ENCODE assay signal across 8 cellular contexts in genomic region chr11:67022341-67022933, GRCh38. TPM values are rescaled to one million over a fixed set of nuclear protein-coding genes. Genes with fewer than 3 reads are reported as not detected.
DNase-seq lines count a peak whose midpoint lies in the region; ATAC-seq and TF ChIP-seq lines count a peak whose summit lies in the region.

No MANE protein-coding gene starts in this region.

- no peak for DNase-seq in activated T-cell treated with anti-CD3 and anti-CD28 coated beads, Interleukin-2, amount 50 U/mL, for 72 hours
- DNase-seq in activated T-cell treated with anti-CD3 and anti-CD28 coated beads, Interleukin-2, amount 50 U/mL, for 1 hour: no peak
- DNase-seq in islet precursor cell (peak; percentile 53), thoracic aorta (ENCODE audit: low spot score) (no peak), SW 1271 (lab: John Stamatoyannopoulos, UW) (no peak)

- peak overlapping the region; percentile 68 for H3K4me3 ChIP-seq in thoracic aorta

- peaks cover 42% of the 10 kb centered on the region for H3K4me1 Mint-ChIP-seq in activated T-cell treated with anti-CD3 and anti-CD28 coated beads, Interleukin-2, amount 50 U/mL, for 72 hours (ENCODE audit: low read depth)

- no peaks in the 10 kb centered on the region for H3K9me3 ChIP-seq in thoracic aorta

- peaks cover 4 to 9% of the 10 kb centered on the region in 2 donors for H3K36me3 Mint-ChIP-seq in activated T-cell treated with anti-CD3 and anti-CD28 coated beads, Interleukin-2, amount 50 U/mL, for 72 hours (ENCODE audit: insufficient read depth in 2 of 2)

- H3K27ac Mint-ChIP-seq in activated T-cell treated with anti-CD3 and anti-CD28 coated beads, Interleukin-2, amount 50 U/mL, for 72 hours: no peak overlapping the region

- no peaks in the 10 kb centered on the region for H3K27me3 ChIP-seq in thoracic aorta (replicated peaks; ENCODE audit: insufficient read depth)

- H3K4me1 ChIP-seq in thoracic aorta (ENCODE audit: control insufficient read depth in 1 of 2, low read depth in 2 of 2): peaks cover 6 to 23% of the 10 kb centered on the region in 2 donors

- H3K36me3 ChIP-seq in thoracic aorta: no peaks in the 10 kb centered on the region

- no peak for TF ChIP-seq CTCF in thoracic aorta (IDR thresholded peaks at IDR 0.05)

- H3K4me3 Mint-ChIP-seq in activated T-cell treated with anti-CD3 and anti-CD28 coated beads, Interleukin-2, amount 50 U/mL, for 72 hours: peak overlapping the region; percentile 59

- H3K27me3 Mint-ChIP-seq in activated T-cell treated with anti-CD3 and anti-CD28 coated beads, Interleukin-2, amount 50 U/mL, for 72 hours (ENCODE audit: low read depth): peaks cover 49% of the 10 kb centered on the region

- peaks cover 0 to 4% of the 10 kb centered on the region in 2 donors for H3K9me3 Mint-ChIP-seq in activated T-cell treated with anti-CD3 and anti-CD28 coated beads, Interleukin-2, amount 50 U/mL, for 72 hours

- H3K27ac ChIP-seq in angular gyrus (ENCODE audit: low read depth, low read length) (peak overlapping the region; percentile 52), thoracic aorta (no peak overlapping the region)

- ATAC-seq in activated T-cell treated with anti-CD3 and anti-CD28 coated beads, Interleukin-2, amount 50 U/mL, for 72 hours (replicated peaks in 1 of 2): no peak
- ATAC-seq in thoracic aorta (ENCODE audit: insufficient number of reproducible peaks, low FRiP score, low read depth): no peak
- no peak for ATAC-seq in GM21515 (IDR thresholded peaks at IDR 0.05; ENCODE audit: unreplicated experiment)
- no peak for ATAC-seq in HG02798 (IDR thresholded peaks at IDR 0.05; ENCODE audit: poor library complexity, unreplicated experiment)

RNA-seq across cellular contexts. Expression of gene SYT12, which starts 0.5 kb away (rescaled TPM):
- total RNA-seq in activated T-cell treated with anti-CD3 and anti-CD28 coated beads, Interleukin-2, amount 50 U/mL, for 72 hours: not detected
- total RNA-seq in thoracic aorta: 10 to 100 TPM in 1 of 2 donors, 1 to 10 TPM in 1; 3.2 to 16.9 TPM

RNA-seq across cellular contexts. Expression of gene RHOD, which starts 34.2 kb away (rescaled TPM):
- 1 to 10 TPM; 2.6 to 3.4 TPM for total RNA-seq in activated T-cell treated with anti-CD3 and anti-CD28 coated beads, Interleukin-2, amount 50 U/mL, for 72 hours
- total RNA-seq in thoracic aorta: 10 to 100 TPM; 31.9 to 51.3 TPM

RNA-seq across cellular contexts. Expression of gene C11orf86, which starts 47.3 kb away (rescaled TPM):
- total RNA-seq in activated T-cell treated with anti-CD3 and anti-CD28 coated beads, Interleukin-2, amount 50 U/mL, for 72 hours: not detected
- total RNA-seq in thoracic aorta: not detected

Comparison
In these comparisons a context has a peak if more than half of its experiments do, and no peak if none do; other contexts are left out.
1. RNA of gene SYT12, which starts 0.5 kb away (total RNA-seq): 3.2 to 16.9 TPM in thoracic aorta; not detected in activated T-cell treated with anti-CD3 and anti-CD28 coated beads, Interleukin-2, amount 50 U/mL, for 72 hours; every median in the first group is over 4 times any median in the second.
2. RNA of gene RHOD, which starts 34.2 kb away (total RNA-seq): 31.9 to 51.3 TPM in thoracic aorta; 2.6 to 3.4 TPM in activated T-cell treated with anti-CD3 and anti-CD28 coated beads, Interleukin-2, amount 50 U/mL, for 72 hours; every median in the first group is over 4 times any median in the second.